Comparison of ENCODE assay signal across 8 cellular contexts in the genomic region with DNA sequence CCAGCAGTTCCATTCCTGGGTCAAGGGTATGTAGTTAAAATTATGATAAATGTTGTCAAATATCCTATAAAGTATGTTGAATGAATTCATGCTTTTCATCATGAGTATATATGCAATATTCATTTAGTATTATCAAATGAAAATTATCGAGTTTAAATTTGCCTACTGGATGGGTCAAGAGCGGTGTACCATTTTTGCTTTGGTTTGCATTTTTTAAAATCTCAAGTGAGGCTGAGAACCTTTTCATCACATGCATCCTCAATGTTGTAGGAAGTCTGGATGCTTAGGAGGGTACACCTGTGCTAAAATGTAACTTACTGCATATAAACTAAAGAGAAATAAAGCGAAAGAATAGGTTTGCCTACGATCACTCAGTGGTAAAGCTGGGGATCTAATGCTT.
"Had no signal": no experiment of that assay in that cellular context is flagged by ENCODE, and none has a peak within 500 bp of the region (broad histone marks: within the 10 kb centered on the region; RNA-seq: fewer than 3 reads in every experiment).

No MANE protein-coding gene starts in this region.

- H3K4me3 ChIP-seq: GM12878 had no signal

- FAIRE-seq: G401.6, GM12878, GM12891, GM12892, GM18507, GM19239 had no signal

- DNase-seq: GDM1, GF-D8 had no signal

- ATAC-seq: GM12878 had no signal
